In the genomic region with DNA sequence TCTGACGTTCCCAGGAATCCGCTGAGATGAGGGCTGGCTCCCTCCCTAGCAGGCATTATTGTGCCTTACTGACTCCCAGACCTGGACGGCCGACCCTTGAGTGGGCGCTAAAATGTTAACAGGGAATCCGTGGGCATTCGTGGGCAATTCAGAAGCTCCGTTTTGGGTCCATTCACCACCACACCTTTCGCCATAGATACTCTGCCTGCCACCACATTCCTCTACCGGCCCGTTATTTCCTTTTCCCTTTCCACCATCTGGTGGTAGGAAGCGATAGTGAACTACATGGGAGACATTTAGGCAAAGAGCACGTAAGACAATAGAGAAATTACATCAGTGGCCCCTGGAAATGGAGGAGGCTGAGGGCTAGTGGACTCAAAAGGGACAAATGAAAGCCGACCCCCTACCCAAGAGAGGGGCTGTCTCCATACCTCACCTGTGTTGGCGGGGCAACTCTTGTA, we compare ENCODE assay signal across 8 cellular contexts. TPM values are rescaled to one million over a fixed set of nuclear protein-coding genes. Genes with fewer than 3 reads are reported as not detected.
DNase-seq lines count a peak whose midpoint lies in the region; ATAC-seq and TF ChIP-seq lines count a peak whose summit lies in the region.

No MANE protein-coding gene starts in this region.

- H3K4me1 ChIP-seq in Caco-2 (no peaks in the 10 kb centered on the region), NT2/D1 (ENCODE audit: insufficient read depth, insufficient read length) (peaks cover 2% of the 10 kb centered on the region)

- H3K4me1 Mint-ChIP-seq in Caco-2 (ENCODE audit: low read depth, unreplicated experiment) = peaks cover 10% of the 10 kb centered on the region
- peaks cover 52% of the 10 kb centered on the region for H3K4me1 Mint-ChIP-seq in activated naive CD8-positive, alpha-beta T cell treated with anti-CD3 and anti-CD28 coated beads, Interleukin-2, amount 50 U/mL, for 24 hours
- H3K4me1 Mint-ChIP-seq in glutamatergic neuron (ENCODE audit: low read depth, unreplicated experiment) = no peaks in the 10 kb centered on the region

- TF ChIP-seq CTCF in Caco-2 (IDR thresholded peaks at IDR 0.05; ENCODE audit: insufficient read depth in 1 of 2, low read depth in 1 of 2, low read length in 1 of 2, severe bottlenecking in 1 of 2, unreplicated experiment in 1 of 2) = peak; percentile 39 to 54
- peak; percentile 56 for TF ChIP-seq CTCF in HFF-Myc (IDR thresholded peaks at IDR 0.05; ENCODE audit: low read depth, low read length, missing control alignments)
- TF ChIP-seq CTCF in glutamatergic neuron (IDR thresholded peaks at IDR 0.05; ENCODE audit: partially characterized antibody, unreplicated experiment) = peak; percentile 25

- DNase-seq in Caco-2 = peak; percentile 69 to 74
- peak; percentile 42 for DNase-seq in HFF-Myc (ENCODE audit: extremely low read depth, low read depth)
- DNase-seq in NT2/D1 (ENCODE audit: low read depth, low spot score) = peak; percentile 58
- no peak for DNase-seq in activated naive CD8-positive, alpha-beta T cell treated with anti-CD3 and anti-CD28 coated beads, Interleukin-2, amount 50 U/mL, for 24 hours
- DNase-seq in glutamatergic neuron = no peak
- DNase-seq in non-pigmented ciliary epithelial cell (ENCODE audit: low read depth) = peak; percentile 38

- no peaks in the 10 kb centered on the region for H3K27me3 Mint-ChIP-seq in Caco-2 (ENCODE audit: insufficient read depth, unreplicated experiment)
- no peaks in the 10 kb centered on the region for H3K27me3 Mint-ChIP-seq in activated naive CD8-positive, alpha-beta T cell treated with anti-CD3 and anti-CD28 coated beads, Interleukin-2, amount 50 U/mL, for 24 hours
- H3K27me3 Mint-ChIP-seq in glutamatergic neuron (ENCODE audit: unreplicated experiment) = no peaks in the 10 kb centered on the region

- ATAC-seq in activated naive CD8-positive, alpha-beta T cell treated with anti-CD3 and anti-CD28 coated beads, Interleukin-2, amount 50 U/mL, for 24 hours = peak; percentile 31
- ATAC-seq in HG03108 (IDR thresholded peaks at IDR 0.05; ENCODE audit: unreplicated experiment) = no peak
- ATAC-seq in GM21717 (IDR thresholded peaks at IDR 0.05; ENCODE audit: unreplicated experiment) = no peak

- H3K4me3 ChIP-seq in Caco-2 (ENCODE audit: low read depth, low read length) (peak overlapping the region; percentile 63), HFF-Myc (replicated peaks; ENCODE audit: low read depth, low read length) (peak overlapping the region; percentile 49), NT2/D1 (ENCODE audit: insufficient read length, low read depth) (peak overlapping the region; percentile 46)

- BruUV-seq in Caco-2 (replicated peaks; lab: Mats Ljungman, UMichigan) = TSS peak; percentile 92

- no peaks in the 10 kb centered on the region for H3K27me3 ChIP-seq in Caco-2 (replicated peaks; ENCODE audit: control insufficient read depth, insufficient read depth, low read length)
- no peaks in the 10 kb centered on the region for H3K27me3 ChIP-seq in NT2/D1 (ENCODE audit: insufficient read depth, insufficient read length)

- H3K9ac ChIP-seq in NT2/D1 (ENCODE audit: insufficient read length, low read depth) = peak overlapping the region; percentile 71

- H3K36me3 ChIP-seq in Caco-2 (ENCODE audit: control insufficient read depth, insufficient read depth, low read length) = no peaks in the 10 kb centered on the region
- no peaks in the 10 kb centered on the region for H3K36me3 ChIP-seq in NT2/D1 (ENCODE audit: insufficient read depth, insufficient read length, low read length)

- POLR2A ChIA-PET in Caco-2 (lab: Charles Lee) = interaction anchor here (0.7 to 1.0 kb wide), 4 partner anchors 131 to 257 kb away, joined by 3 to 4 read pairs (median 3); no protein-coding TSS in a partner anchor

- intact Hi-C loops in Caco-2 (cut with micrococcal nuclease; ENCODE audit: unreplicated experiment) = loop anchor here (1.0 to 10.0 kb wide), 6 partner anchors 46 to 516 kb away; no protein-coding TSS in a partner anchor

- peaks cover 10% of the 10 kb centered on the region for H3K36me3 Mint-ChIP-seq in Caco-2 (ENCODE audit: insufficient read depth, unreplicated experiment)
- H3K36me3 Mint-ChIP-seq in activated naive CD8-positive, alpha-beta T cell treated with anti-CD3 and anti-CD28 coated beads, Interleukin-2, amount 50 U/mL, for 24 hours (ENCODE audit: low read depth) = peaks cover 3% of the 10 kb centered on the region
- H3K36me3 Mint-ChIP-seq in glutamatergic neuron (ENCODE audit: unreplicated experiment) = no peaks in the 10 kb centered on the region

- H3K27ac Mint-ChIP-seq in Caco-2 (ENCODE audit: unreplicated experiment) = peak overlapping the region; percentile 92
- H3K27ac Mint-ChIP-seq in activated naive CD8-positive, alpha-beta T cell treated with anti-CD3 and anti-CD28 coated beads, Interleukin-2, amount 50 U/mL, for 24 hours = peak overlapping the region; percentile 78
- H3K27ac Mint-ChIP-seq in glutamatergic neuron (ENCODE audit: unreplicated experiment) = peak overlapping the region; percentile 15

- H3K4me3 Mint-ChIP-seq in Caco-2 (ENCODE audit: unreplicated experiment) = peak overlapping the region; percentile 84
- H3K4me3 Mint-ChIP-seq in activated naive CD8-positive, alpha-beta T cell treated with anti-CD3 and anti-CD28 coated beads, Interleukin-2, amount 50 U/mL, for 24 hours = peak overlapping the region; percentile 69
- H3K4me3 Mint-ChIP-seq in glutamatergic neuron (ENCODE audit: unreplicated experiment) = peak overlapping the region; percentile 77

- no peaks in the 10 kb centered on the region for H3K9me3 Mint-ChIP-seq in Caco-2 (ENCODE audit: unreplicated experiment)
- H3K9me3 Mint-ChIP-seq in activated naive CD8-positive, alpha-beta T cell treated with anti-CD3 and anti-CD28 coated beads, Interleukin-2, amount 50 U/mL, for 24 hours = no peaks in the 10 kb centered on the region
- H3K9me3 Mint-ChIP-seq in glutamatergic neuron (ENCODE audit: unreplicated experiment) = peaks cover 4% of the 10 kb centered on the region

- H3K9me3 ChIP-seq in Caco-2 (no peaks in the 10 kb centered on the region), NT2/D1 (ENCODE audit: insufficient read depth, low read length) (no peaks in the 10 kb centered on the region)

- CTCF ChIA-PET in Caco-2 (lab: Charles Lee) = interaction anchor here (0.6 to 1.3 kb wide), 7 partner anchors 16 to 516 kb away, joined by 3 to 6 read pairs (median 4); no protein-coding TSS in a partner anchor

RNA-seq across cellular contexts. Expression of a gene that starts 1.0 kb away (rescaled TPM):
- total RNA-seq in Caco-2 (2022) (49.1 and 61.5 TPM in 2 replicates), glutamatergic neuron (ENCODE audit: unreplicated experiment) (10.8 TPM)

Comparison
In these comparisons a context has a peak if more than half of its experiments do, and no peak if none do; other contexts are left out.
1. DNase-seq: peak in Caco-2 (2 of 2), HFF-Myc (single experiment), NT2/D1 (single experiment) and non-pigmented ciliary epithelial cell (single experiment); none in activated naive CD8-positive, alpha-beta T cell treated with anti-CD3 and anti-CD28 coated beads, Interleukin-2, amount 50 U/mL, for 24 hours (single experiment) and glutamatergic neuron (single experiment).
2. H3K27ac Mint-ChIP-seq: peak in every context shown above with its lines; median percentile 92 in Caco-2; 78 in activated naive CD8-positive, alpha-beta T cell treated with anti-CD3 and anti-CD28 coated beads, Interleukin-2, amount 50 U/mL, for 24 hours; 15 in glutamatergic neuron.
3. Peak in every context shown above with its lines, with median percentiles within 50 percentile points of each other: H3K4me3 ChIP-seq, H3K4me3 Mint-ChIP-seq and CTCF ChIP-seq.